1 cellular context compared by ENCODE assay signal in genomic region chr14:20429801-20430669, GRCh38.
A peak's percentile ranks its signal among the peaks of the same experiment; 100 is the strongest.
TF ChIP-seq lines count a peak whose summit lies in the region.

No MANE protein-coding gene starts in this region.

TF ChIP-seq in HepG2, 621 proteins besides CTCF, POLR2A, EP300 and RAD21 (continued from another document and continues in another):
- no peak for TF ChIP-seq HNF1A (IDR thresholded peaks at IDR 0.05; ENCODE audit: low read depth)
- TF ChIP-seq HNF1A (CRISPR knock-in tag; IDR thresholded peaks at IDR 0.05; ENCODE audit: borderline replicate concordance): peak; percentile 23; the same call in 1 of the 2 replicates
- TF ChIP-seq FOXA3 (CRISPR knock-in tag; IDR thresholded peaks at IDR 0.05): peak; percentile 49; the same call in 1 of the 2 replicates
- TF ChIP-seq NAIF1 (CRISPR knock-in tag; IDR thresholded peaks at IDR 0.05; ENCODE audit: borderline replicate concordance): peak; percentile 57; the same call in 1 of the 2 replicates
- TF ChIP-seq SALL1 (CRISPR knock-in tag; IDR thresholded peaks at IDR 0.05): peak; percentile 85
- TF ChIP-seq HDAC1 (CRISPR knock-in tag; IDR thresholded peaks at IDR 0.05): peak; percentile 62
- no peak for TF ChIP-seq TAF1 (CRISPR knock-in tag; IDR thresholded peaks at IDR 0.05)
- 0 out of 2 replicates have a peak, but pooled peaks have one; percentile 52 for TF ChIP-seq ZBTB4 (CRISPR knock-in tag; IDR thresholded peaks at IDR 0.05; ENCODE audit: borderline replicate concordance)
- TF ChIP-seq SOX6 (IDR thresholded peaks at IDR 0.05): no peak
- peak; percentile 69 for TF ChIP-seq SOX6 (CRISPR knock-in tag; IDR thresholded peaks at IDR 0.05)
- TF ChIP-seq NFIB (CRISPR knock-in tag; IDR thresholded peaks at IDR 0.05; ENCODE audit: borderline replicate concordance): 0 out of 2 replicates have a peak, but pooled peaks have one; percentile 79
- no peak for TF ChIP-seq ZNF775 (CRISPR knock-in tag; IDR thresholded peaks at IDR 0.05; ENCODE audit: borderline replicate concordance)
- peak; percentile 75; the same call in 1 of the 2 replicates for TF ChIP-seq ZNF264 (CRISPR knock-in tag; IDR thresholded peaks at IDR 0.05)
- 0 out of 2 replicates have a peak, but pooled peaks have one; percentile 36 for TF ChIP-seq RNF219 (CRISPR knock-in tag; IDR thresholded peaks at IDR 0.05)
- peak; percentile 51; the same call in 1 of the 2 replicates for TF ChIP-seq HNF1B (CRISPR knock-in tag; IDR thresholded peaks at IDR 0.05)
- 0 out of 2 replicates have a peak, but pooled peaks have one; percentile 69 for TF ChIP-seq ZNF713 (CRISPR knock-in tag; IDR thresholded peaks at IDR 0.05)
- peak; percentile 84 for TF ChIP-seq ZNF350 (CRISPR knock-in tag; IDR thresholded peaks at IDR 0.05; ENCODE audit: borderline replicate concordance, low read depth)
- TF ChIP-seq SIN3A (IDR thresholded peaks at IDR 0.05; ENCODE audit: borderline replicate concordance, low read depth, low read length): no peak
- peak; percentile 89 to 95 for TF ChIP-seq NR2F1 (CRISPR knock-in tag; IDR thresholded peaks at IDR 0.05)
- 0 out of 2 replicates have a peak, but pooled peaks have one; percentile 52 for TF ChIP-seq MIXL1 (CRISPR knock-in tag; IDR thresholded peaks at IDR 0.05)
- TF ChIP-seq ZNF614 (CRISPR knock-in tag; IDR thresholded peaks at IDR 0.05; ENCODE audit: borderline replicate concordance): peak; percentile 71; the same call in 1 of the 2 replicates
- peak; percentile 54; the same call in 1 of the 2 replicates for TF ChIP-seq ZFP91 (CRISPR knock-in tag; IDR thresholded peaks at IDR 0.05; ENCODE audit: borderline replicate concordance)
- TF ChIP-seq ZNF691 (CRISPR knock-in tag; IDR thresholded peaks at IDR 0.05; ENCODE audit: borderline replicate concordance, low read depth): peak; percentile 87
- TF ChIP-seq NFE2L1 (CRISPR knock-in tag; IDR thresholded peaks at IDR 0.05; ENCODE audit: borderline replicate concordance): no peak
- peak; percentile 26 for TF ChIP-seq SKI (IDR thresholded peaks at IDR 0.05; ENCODE audit: partially characterized antibody)
- TF ChIP-seq ZNF446 (CRISPR knock-in tag; IDR thresholded peaks at IDR 0.05): peak; percentile 71; the same call in 1 of the 2 replicates
- no peak for TF ChIP-seq ZFP62 (CRISPR knock-in tag; IDR thresholded peaks at IDR 0.05)
- peak; percentile 30; the same call in 1 of the 2 replicates for TF ChIP-seq ZNF746 (CRISPR knock-in tag; IDR thresholded peaks at IDR 0.05)
- TF ChIP-seq KLF11 (CRISPR knock-in tag; IDR thresholded peaks at IDR 0.05): no peak
- TF ChIP-seq ZNF7 (CRISPR knock-in tag; IDR thresholded peaks at IDR 0.05): no peak
- no peak for TF ChIP-seq DMTF1 (CRISPR knock-in tag; IDR thresholded peaks at IDR 0.05)
- peak; percentile 80 for TF ChIP-seq ZMYM4 (CRISPR knock-in tag; IDR thresholded peaks at IDR 0.05)
- peak; percentile 26; the same call in 1 of the 2 replicates for TF ChIP-seq ZNF331 (CRISPR knock-in tag; IDR thresholded peaks at IDR 0.05)
- peak; percentile 70; the same call in 1 of the 2 replicates for TF ChIP-seq ZNF160 (CRISPR knock-in tag; IDR thresholded peaks at IDR 0.05)
- TF ChIP-seq ERF (CRISPR knock-in tag; IDR thresholded peaks at IDR 0.05): 0 out of 2 replicates have a peak, but pooled peaks have one; percentile 26
- peak; percentile 59; the same call in 1 of the 2 replicates for TF ChIP-seq ZBTB38 (CRISPR knock-in tag; IDR thresholded peaks at IDR 0.05)
- TF ChIP-seq SPEN (CRISPR knock-in tag; IDR thresholded peaks at IDR 0.05; ENCODE audit: low read depth): peak; percentile 48
- TF ChIP-seq ZFY (CRISPR knock-in tag; IDR thresholded peaks at IDR 0.05): peak; percentile 62; the same call in 1 of the 2 replicates
- TF ChIP-seq ZNF550 (CRISPR knock-in tag; IDR thresholded peaks at IDR 0.05; ENCODE audit: borderline replicate concordance): 0 out of 2 replicates have a peak, but pooled peaks have one; percentile 57
- no peak for TF ChIP-seq ZNF260 (CRISPR knock-in tag; IDR thresholded peaks at IDR 0.05; ENCODE audit: borderline replicate concordance, low read depth)
- peak; percentile 98 for TF ChIP-seq HNRNPLL (IDR thresholded peaks at IDR 0.05; ENCODE audit: low read depth, low read length, poor library complexity, severe bottlenecking)
- TF ChIP-seq CEBPG (CRISPR knock-in tag; IDR thresholded peaks at IDR 0.05): no peak
- TF ChIP-seq TFAP4 (IDR thresholded peaks at IDR 0.05; ENCODE audit: borderline replicate concordance, low read depth): 0 out of 2 replicates have a peak, but pooled peaks have one; percentile 33
- no peak for TF ChIP-seq ATF7-NPFF (CRISPR knock-in tag; IDR thresholded peaks at IDR 0.05; ENCODE audit: low read depth)
- peak; percentile 52 for TF ChIP-seq MED1 (CRISPR knock-in tag; IDR thresholded peaks at IDR 0.05)
- TF ChIP-seq HNF4A (CRISPR knock-in tag; IDR thresholded peaks at IDR 0.05): peak; percentile 50
